Comparison of ENCODE assay signal across 24 cellular contexts in genomic region chr17:73029021-73029420, GRCh38.
"Had no signal": no experiment of that assay in that cellular context is flagged by ENCODE, and none has a peak within 500 bp of the region (broad histone marks: within the 10 kb centered on the region; RNA-seq: fewer than 3 reads in every experiment).

No MANE protein-coding gene starts in this region.

- H3K36me3 Mint-ChIP-seq: WTC11 had no signal

- H3K9me3 Mint-ChIP-seq: activated CD4-positive, alpha-beta memory T cell treated with anti-CD3 and anti-CD28 coated beads, Interleukin-2, amount 10 ng/mL, durations not matched to agents 7 days and 5 days; activated T-cell treated with anti-CD3 and anti-CD28 coated beads, Interleukin-2, amount 50 U/mL, for 4 hours; activated T-helper 17 cell treated with anti-CD3 and anti-CD28 coated beads, Interleukin-2, amount 50 U/mL, for 72 hours; WTC11 had no signal

- H3K4me1 Mint-ChIP-seq: activated CD4-positive, alpha-beta memory T cell treated with anti-CD3 and anti-CD28 coated beads, Interleukin-2, amount 10 ng/mL, durations not matched to agents 7 days and 5 days; activated CD4-positive, alpha-beta T cell treated with anti-CD3 and anti-CD28 coated beads, Interleukin-2, amount 10 ng/mL, durations not matched to agents 7 days and 5 days; activated T-helper 17 cell treated with anti-CD3 and anti-CD28 coated beads, Interleukin-2, amount 50 U/mL, for 72 hours had no signal

- DNase-seq: activated CD4-positive, alpha-beta memory T cell treated with anti-CD3 and anti-CD28 coated beads, Interleukin-2, amount 10 ng/mL, durations not matched to agents 7 days and 5 days; activated CD4-positive, alpha-beta T cell treated with anti-CD3 and anti-CD28 coated beads for 1 hour; activated CD4-positive, alpha-beta T cell treated with anti-CD3 and anti-CD28 coated beads for 4 hours; activated CD4-positive, alpha-beta T cell treated with anti-CD3 and anti-CD28 coated beads, Interleukin-2, amount 10 ng/mL, durations not matched to agents 7 days and 5 days; activated CD4-positive, alpha-beta T cell treated with anti-CD3 and anti-CD28 coated beads, Interleukin-2, amount 50 U/mL, for 4 hours; activated effector memory CD4-positive, alpha-beta T cell treated with Interleukin-2 at 50 U/mL for 16 hours; activated gamma-delta T cell treated with Interleukin-2 at 50 U/mL for 16 hours; activated naive CD4-positive, alpha-beta T cell treated with anti-CD3 and anti-CD28 coated beads, Interleukin-2, amount 50 U/mL, for 16 hours; activated naive CD4-positive, alpha-beta T cell treated with Interleukin-2 at 50 U/mL for 16 hours; activated T-cell treated with anti-CD3 and anti-CD28 coated beads, Interleukin-2, amount 50 U/mL, for 4 hours; amniotic stem cell; anterior cingulate cortex; caudate nucleus; colonic mucosa; effector CD8-positive, alpha-beta T cell; heart left ventricle; T-helper 2 cell had no signal

- H3K36me3 ChIP-seq: colonic mucosa had no signal

- H3K27ac Mint-ChIP-seq: activated CD4-positive, alpha-beta memory T cell treated with anti-CD3 and anti-CD28 coated beads, Interleukin-2, amount 10 ng/mL, durations not matched to agents 7 days and 5 days; activated CD4-positive, alpha-beta T cell treated with anti-CD3 and anti-CD28 coated beads, Interleukin-2, amount 10 ng/mL, durations not matched to agents 7 days and 5 days; activated naive CD8-positive, alpha-beta T cell; activated T-helper 17 cell treated with anti-CD3 and anti-CD28 coated beads, Interleukin-2, amount 50 U/mL, for 72 hours; WTC11 had no signal

- ATAC-seq: activated T-cell treated with anti-CD3 and anti-CD28 coated beads, Interleukin-2, amount 50 U/mL, for 4 hours; activated T-helper 17 cell treated with anti-CD3 and anti-CD28 coated beads, Interleukin-2, amount 50 U/mL, for 72 hours; esophagus mucosa; WTC11 had no signal

- H3K27me3 Mint-ChIP-seq: activated CD4-positive, alpha-beta memory T cell treated with anti-CD3 and anti-CD28 coated beads, Interleukin-2, amount 10 ng/mL, durations not matched to agents 7 days and 5 days; activated CD4-positive, alpha-beta T cell treated with anti-CD3 and anti-CD28 coated beads, Interleukin-2, amount 10 ng/mL, durations not matched to agents 7 days and 5 days; activated naive CD8-positive, alpha-beta T cell; activated T-helper 17 cell treated with anti-CD3 and anti-CD28 coated beads, Interleukin-2, amount 50 U/mL, for 72 hours had no signal

- H3K9me3 ChIP-seq: colonic mucosa, heart left ventricle had no signal

- H3K27me3 ChIP-seq: colonic mucosa, heart left ventricle had no signal

- FAIRE-seq: astrocyte, endometrium, frontal cortex had no signal

- H3K4me1 ChIP-seq: colonic mucosa had no signal

- H3K4me3 Mint-ChIP-seq: activated CD4-positive, alpha-beta memory T cell treated with anti-CD3 and anti-CD28 coated beads, Interleukin-2, amount 10 ng/mL, durations not matched to agents 7 days and 5 days; activated CD4-positive, alpha-beta T cell treated with anti-CD3 and anti-CD28 coated beads, Interleukin-2, amount 10 ng/mL, durations not matched to agents 7 days and 5 days; activated naive CD8-positive, alpha-beta T cell; activated T-cell treated with anti-CD3 and anti-CD28 coated beads, Interleukin-2, amount 50 U/mL, for 4 hours; activated T-helper 17 cell treated with anti-CD3 and anti-CD28 coated beads, Interleukin-2, amount 50 U/mL, for 72 hours; WTC11 had no signal

- H3K4me3 ChIP-seq: colonic mucosa, heart left ventricle had no signal

- H3K27ac ChIP-seq: colonic mucosa, heart left ventricle had no signal
